Comparison of ENCODE assay signal across 8 cellular contexts in the genomic region with DNA sequence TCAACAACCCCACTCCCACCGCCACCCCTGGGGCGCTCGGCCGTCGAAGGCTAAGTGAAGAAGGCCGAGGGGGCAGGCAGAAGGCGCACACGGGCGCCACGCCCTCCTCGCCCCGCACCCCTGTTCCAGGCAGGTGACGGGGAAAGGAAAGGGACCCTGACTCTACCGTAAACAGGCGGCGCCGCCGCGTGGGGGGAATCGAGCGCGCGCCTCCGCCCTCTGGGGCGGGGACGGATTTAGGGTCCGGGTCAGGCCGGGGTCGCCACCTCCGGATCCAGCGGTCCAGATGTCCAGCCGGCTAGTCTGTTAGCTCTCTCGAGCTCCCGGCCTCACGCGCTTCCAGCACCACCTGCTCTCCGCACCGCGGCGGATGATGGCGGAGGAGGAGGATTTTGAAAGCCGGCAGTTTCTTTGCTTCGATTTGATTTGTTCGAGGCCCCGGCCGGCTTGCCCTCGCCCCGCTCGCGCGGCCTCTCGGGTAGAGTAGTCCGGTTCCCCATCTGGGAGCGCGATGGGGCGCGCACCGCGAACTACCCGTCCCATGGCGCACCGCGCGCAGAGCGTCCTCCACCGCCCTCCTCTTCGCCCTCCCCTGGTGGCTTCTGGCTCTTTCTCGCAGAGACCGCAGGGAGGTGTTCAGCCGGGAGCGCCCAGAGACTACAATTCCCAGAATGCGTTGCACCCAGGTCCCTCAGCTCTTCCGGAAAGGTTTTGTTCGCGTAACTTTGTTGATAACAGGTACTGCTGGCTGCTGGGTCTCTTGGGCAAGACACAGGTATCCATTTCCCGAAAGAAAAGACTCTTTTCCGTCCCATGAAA. TPM values are rescaled to one million over a fixed set of nuclear protein-coding genes. Genes with fewer than 3 reads are reported as not detected.
DNase-seq lines count a peak whose midpoint lies in the region; ATAC-seq and TF ChIP-seq lines count a peak whose summit lies in the region.

Gene RANGAP1 (minus strand): TSS at position 368 of the 819 bp plus-strand sequence. CDS start 5,143 bp downstream, outside the sequence.

- peak within 1 kb of the TSS; percentile 74 for H3K4me3 ChIP-seq in HUES64 (ENCODE audit: low read length)
- peak within 1 kb of the TSS; percentile 78 for H3K4me3 ChIP-seq in OCI-LY1 (ENCODE audit: low read depth, low read length, poor library complexity, severe bottlenecking)

- ATAC-seq in GM21447 (IDR thresholded peaks at IDR 0.05; ENCODE audit: unreplicated experiment), result peak; percentile 94

- H3K9ac ChIP-seq in HUES64 (ENCODE audit: low read depth, low read length) (peak within 1 kb of the TSS; percentile 83), OCI-LY1 (ENCODE audit: low read length) (peak within 1 kb of the TSS; percentile 78)

- H3F3A ChIP-seq in OCI-LY1 (ENCODE audit: insufficient read depth, low read length), result no peaks in the 10 kb centered on the region

- H3K27ac ChIP-seq in HUES64 (ENCODE audit: low read depth, low read length), result peak within 1 kb of the TSS; percentile 89
- H3K27ac ChIP-seq in OCI-LY1 (ENCODE audit: low read depth, low read length, poor library complexity, severe bottlenecking), result peak within 1 kb of the TSS; percentile 85

- H3K4me2 ChIP-seq in OCI-LY1 (ENCODE audit: low read length), result peak within 1 kb of the TSS; percentile 85

- peaks cover 33% of the 10 kb centered on the region for H3K36me3 ChIP-seq in HUES64 (ENCODE audit: insufficient read depth, low read length)
- peaks cover 33% of the 10 kb centered on the region for H3K36me3 ChIP-seq in OCI-LY1 (ENCODE audit: insufficient read depth, low read length)

- H3K79me2 ChIP-seq in OCI-LY1 (ENCODE audit: insufficient read depth, low read length), result peaks cover 25% of the 10 kb centered on the region

- in situ Hi-C loops in endometrial microvascular endothelial cells (cut with HindIII; ENCODE audit: inconsistent ontology term, low pct_unique_long_range_greater_than_20kb, low sequenced_read_pairs), result no loop called here

- H3K4me1 ChIP-seq in HUES64 (ENCODE audit: insufficient read depth, low read length) (peaks cover 27% of the 10 kb centered on the region), OCI-LY1 (ENCODE audit: insufficient read depth, low read length, severe bottlenecking) (peaks cover 17% of the 10 kb centered on the region)

- no peak for TF ChIP-seq CTCF in OCI-LY1 (IDR thresholded peaks at IDR 0.05; ENCODE audit: low read length)

- DNase-seq in DMS 273 (lab: John Stamatoyannopoulos, UW; ENCODE audit: unreplicated experiment) (peak; percentile 98), mesenteric fat pad (ENCODE audit: low spot score) (peak; percentile 100)
- peak; percentile 96 for DNase-seq in activated CD8-positive, alpha-beta memory T cell treated with anti-CD3 and anti-CD28 coated beads, Interleukin-2, amount 50 U/mL, for 4 hours
- DNase-seq in stimulated activated CD8-positive, alpha-beta memory T cell treated with anti-CD3 and anti-CD28 coated beads, Interleukin-15, amount 100 ng/mL, for 24 hours (ENCODE audit: low read depth), result peak; percentile 88

- H3K9me2 ChIP-seq in OCI-LY1 (ENCODE audit: low read depth, low read length), result no peaks in the 10 kb centered on the region

- under 1% methylated on average over 76 of the region's 77 CpGs for WGBS in HUES64

- H4K20me1 ChIP-seq in OCI-LY1 (ENCODE audit: insufficient read depth, low read length), result no peaks in the 10 kb centered on the region

- peak within 1 kb of the TSS; percentile 61 for H2AFZ ChIP-seq in OCI-LY1 (ENCODE audit: low read length)

- H3K9me3 ChIP-seq in HUES64 (ENCODE audit: insufficient read depth, low read depth, low read length) (no peaks in the 10 kb centered on the region), OCI-LY1 (ENCODE audit: low read length) (no peaks in the 10 kb centered on the region)

- H3K27me3 ChIP-seq in HUES64 (ENCODE audit: insufficient read depth, low read length) (no peaks in the 10 kb centered on the region), OCI-LY1 (ENCODE audit: insufficient read depth, low read length) (no peaks in the 10 kb centered on the region)

RNA-seq across cellular contexts. Expression of gene RANGAP1, which starts in this region (rescaled TPM):
- 84.8 TPM for polyA plus RNA-seq in HUES64 (2013, experiment 1 of 2)
- polyA plus RNA-seq in HUES64 (2013, experiment 2 of 2), result 81.4 TPM
- total RNA-seq in endometrial microvascular endothelial cells (ENCODE audit: inconsistent ontology term) (226 TPM), mesenteric fat pad (42.7 TPM)

Comparison
In these comparisons a context has a peak if more than half of its experiments do, and no peak if none do; other contexts are left out.
1. Peak in every context shown above with its lines: DNase-seq, ATAC-seq, H3K4me3 ChIP-seq and H3K27ac ChIP-seq.